In genomic region chr22:26391623-26392022, GRCh38 we compare ENCODE assay signal across 26 cellular contexts. TPM values are rescaled to one million over a fixed set of nuclear protein-coding genes. Genes with fewer than 3 reads are reported as not detected.
DNase-seq lines count a peak whose midpoint lies in the region; ATAC-seq, FAIRE-seq and TF ChIP-seq lines count a peak whose summit lies in the region.
"Had no signal": no experiment of that assay in that cellular context is flagged by ENCODE, and none has a peak within 500 bp of the region (broad histone marks: within the 10 kb centered on the region; RNA-seq: fewer than 3 reads in every experiment).

No MANE protein-coding gene starts in this region.

- H4K91ac ChIP-seq in H9 (ENCODE audit: insufficient read length, low read depth, low read length) (no peak overlapping the region), H1 (replicated peaks; ENCODE audit: insufficient read length, low read length) (no peak overlapping the region)

- H3K4me3 ChIP-seq in H1 (ENCODE audit: extremely low read depth in 1 of 4, insufficient read depth in 2 of 4, low read depth in 3 of 4, low read length in 4 of 4), result no peak overlapping the region
- no peak overlapping the region for H3K4me3 ChIP-seq in neural progenitor cell
- no peak overlapping the region for H3K4me3 ChIP-seq in lower leg skin (ENCODE audit: low read depth, poor library complexity, severe bottlenecking)
- H3K4me3 ChIP-seq: BLaER1 had no signal

- H3K27ac Mint-ChIP-seq in H9 (no peak overlapping the region), neural progenitor cell (no peak overlapping the region), osteocyte (ENCODE audit: unreplicated experiment) (no peak overlapping the region)
- H3K27ac Mint-ChIP-seq: CD14-positive monocyte; CD4-positive, alpha-beta memory T cell; CD4-positive, CD25-positive, alpha-beta regulatory T cell; CD8-positive, alpha-beta memory T cell had no signal

- H3K4ac ChIP-seq in H9 (ENCODE audit: low read depth, low read length) (no peak overlapping the region), H1 (replicated peaks; ENCODE audit: insufficient read length, low read depth, low read length) (no peak overlapping the region)

- no peak for TF ChIP-seq RAD21 in H1 (IDR thresholded peaks at IDR 0.05 in 1 of 2, conservative IDR thresholded peaks at IDR 0.05 in 1 of 2; ENCODE audit: low read depth in 2 of 2, low read length in 2 of 2)

- no peak overlapping the region for H2BK12ac ChIP-seq in H9 (ENCODE audit: insufficient read length, low read depth, low read length)
- H2BK12ac ChIP-seq in H1 (ENCODE audit: low read depth, low read length), result no peak overlapping the region

- no peak for TF ChIP-seq EP300 in H1 (IDR thresholded peaks at IDR 0.05; ENCODE audit: borderline replicate concordance in 1 of 2, low read depth in 2 of 2, low read length in 2 of 2)

- H2AK5ac ChIP-seq in H9 (ENCODE audit: insufficient read length, low read length) (no peak overlapping the region), H1 (ENCODE audit: low read depth, low read length) (no peak overlapping the region)

- H3K4me3 Mint-ChIP-seq in H9 (no peak overlapping the region), neural progenitor cell (no peak overlapping the region), osteocyte (ENCODE audit: unreplicated experiment) (no peak overlapping the region)
- H3K4me3 Mint-ChIP-seq: CD14-positive monocyte; CD4-positive, alpha-beta memory T cell; CD4-positive, CD25-positive, alpha-beta regulatory T cell; CD8-positive, alpha-beta memory T cell had no signal

- H3K4me2 ChIP-seq in H9 (ENCODE audit: insufficient read depth, insufficient read length, low read length) (no peak overlapping the region), H1 (ENCODE audit: insufficient read depth in 1 of 2, low read depth in 2 of 2, low read length in 2 of 2) (no peak overlapping the region), neural progenitor cell (no peak overlapping the region)
- H3K4me2 ChIP-seq: BLaER1 had no signal

- H3K56ac ChIP-seq in H9 (ENCODE audit: insufficient read length, low read depth, low read length), result no peak overlapping the region
- no peak overlapping the region for H3K56ac ChIP-seq in H1 (replicated peaks; ENCODE audit: insufficient read length, low read depth, low read length)

- H3K27ac ChIP-seq in H9 (ENCODE audit: insufficient read length, low read depth, low read length), result no peak overlapping the region
- no peak overlapping the region for H3K27ac ChIP-seq in H1 (ENCODE audit: low read depth, low read length)
- peak overlapping the region; percentile 49 for H3K27ac ChIP-seq in neural progenitor cell
- H3K27ac ChIP-seq: BLaER1 had no signal

- H3K79me2 ChIP-seq in H9 (ENCODE audit: insufficient read depth, low read length) (no peaks in the 10 kb centered on the region), H1 (ENCODE audit: control insufficient read depth in 1 of 2, insufficient read depth in 2 of 2, low read length in 2 of 2) (no peaks in the 10 kb centered on the region), neural progenitor cell (ENCODE audit: low read depth) (no peaks in the 10 kb centered on the region)

- H3K4me1 ChIP-seq in H9 (ENCODE audit: insufficient read depth, low read length) (no peaks in the 10 kb centered on the region), H1 (replicated peaks in 1 of 4; ENCODE audit: control insufficient read depth in 3 of 4, insufficient read depth in 4 of 4, low read length in 3 of 4) (no peaks in the 10 kb centered on the region), neural progenitor cell (peaks cover 36% of the 10 kb centered on the region)
- H3K4me1 ChIP-seq: BE2C, BLaER1 had no signal

- no peak overlapping the region for H3T11ph ChIP-seq in H9 (ENCODE audit: low read length)

- intact Hi-C loops in lower leg skin (cut with DNase I; ENCODE audit: low total_unique reads), result loop anchor here (10.0 kb wide), 1 partner anchor 73 kb away; no protein-coding TSS in a partner anchor

- H2BK20ac ChIP-seq in H9 (ENCODE audit: low read depth, low read length, poor library complexity, severe bottlenecking) (no peak overlapping the region), H1 (ENCODE audit: low read length) (no peak overlapping the region)

- no peak overlapping the region for H2BK120ac ChIP-seq in H9 (ENCODE audit: low read depth, low read length, poor library complexity, severe bottlenecking)
- no peak overlapping the region for H2BK120ac ChIP-seq in H1 (replicated peaks; ENCODE audit: low read depth, low read length)

- H4K20me1 ChIP-seq in H9 (ENCODE audit: control insufficient read depth, insufficient read depth, insufficient read length), result no peaks in the 10 kb centered on the region
- H4K20me1 ChIP-seq in H1 (replicated peaks in 1 of 2; ENCODE audit: control insufficient read depth in 1 of 2, insufficient read depth in 2 of 2, low read length in 2 of 2), result no peaks in the 10 kb centered on the region
- no peaks in the 10 kb centered on the region for H4K20me1 ChIP-seq in neural progenitor cell (ENCODE audit: low read depth)
- H4K20me1 ChIP-seq: BLaER1 had no signal

- no peak for TF ChIP-seq CTCF in H9 (conservative IDR thresholded peaks at IDR 0.05)
- TF ChIP-seq CTCF in H1 (IDR thresholded peaks at IDR 0.05; ENCODE audit: control extremely low read depth in 1 of 3, insufficient read depth in 1 of 3, low read depth in 1 of 3, low read length in 3 of 3), result no peak
- no peak for TF ChIP-seq CTCF in neural progenitor cell (IDR thresholded peaks at IDR 0.05)
- TF ChIP-seq CTCF in osteocyte (IDR thresholded peaks at IDR 0.05), result no peak
- TF ChIP-seq CTCF in lower leg skin (IDR thresholded peaks at IDR 0.05), result no peak

- FAIRE-seq in H1 (lab: Jason Lieb, UNC), result no peak
- FAIRE-seq: A204.1, G401.6, GM12891, GM19239 had no signal

- H3K27me3 Mint-ChIP-seq in H9 (ENCODE audit: low read depth), result no peaks in the 10 kb centered on the region; the same call in 1 of the 2 replicates
- peaks cover under 1% of the 10 kb centered on the region for H3K27me3 Mint-ChIP-seq in neural progenitor cell (ENCODE audit: insufficient read depth, low read depth)
- H3K27me3 Mint-ChIP-seq in osteocyte (ENCODE audit: unreplicated experiment), result peaks cover 59% of the 10 kb centered on the region

- 0 out of 2 replicates have a peak overlapping the region, but pooled peaks have one; percentile 64 for H3K14ac ChIP-seq in H9 (ENCODE audit: insufficient read depth, low read length)
- H3K14ac ChIP-seq in H1 (ENCODE audit: insufficient read length), result no peak overlapping the region

- H3K27me3 ChIP-seq in H9 (ENCODE audit: insufficient read depth, low read length) (no peaks in the 10 kb centered on the region), H1 (replicated peaks in 1 of 4; ENCODE audit: control insufficient read depth in 3 of 4, extremely low read depth in 1 of 4, insufficient read depth in 3 of 4, low read length in 3 of 4) (no peaks in the 10 kb centered on the region), neural progenitor cell (no peaks in the 10 kb centered on the region)
- H3K27me3 ChIP-seq: BE2C, BLaER1 had no signal

- H3K9ac ChIP-seq in H9 (ENCODE audit: extremely low read depth, insufficient read length, low read length) (no peak overlapping the region), H1 (replicated peaks in 1 of 4; ENCODE audit: extremely low read depth in 1 of 4, low read depth in 3 of 4, low read length in 3 of 4) (no peak overlapping the region), neural progenitor cell (no peak overlapping the region)
- H3K9ac ChIP-seq: BLaER1 had no signal

- H2BK5ac ChIP-seq in H9 (ENCODE audit: insufficient read length, low read length), result no peak overlapping the region
- no peak overlapping the region for H2BK5ac ChIP-seq in H1 (ENCODE audit: low read depth, low read length)

- ATAC-seq in HG03175 (IDR thresholded peaks at IDR 0.05; ENCODE audit: unreplicated experiment), result no peak

- H3F3A ChIP-seq in neural progenitor cell (ENCODE audit: low read depth), result peaks cover 28% of the 10 kb centered on the region

- H3K23ac ChIP-seq in H9 (ENCODE audit: insufficient read length, low read depth, low read length) (no peak overlapping the region), H1 (ENCODE audit: insufficient read length) (no peak overlapping the region)

- H3K36me3 Mint-ChIP-seq in H9 (ENCODE audit: insufficient read depth in 1 of 3, low read depth in 3 of 3) (no peaks in the 10 kb centered on the region; a peak in 1 of 7 replicates), neural progenitor cell (no peaks in the 10 kb centered on the region), osteocyte (ENCODE audit: unreplicated experiment) (no peaks in the 10 kb centered on the region)
- H3K36me3 Mint-ChIP-seq: CD14-positive monocyte; CD4-positive, alpha-beta memory T cell; CD4-positive, CD25-positive, alpha-beta regulatory T cell; CD8-positive, alpha-beta memory T cell had no signal

- peak overlapping the region; percentile 74 for H3K18ac ChIP-seq in H9 (ENCODE audit: insufficient read length, low read depth, low read length)
- no peak overlapping the region for H3K18ac ChIP-seq in H1 (ENCODE audit: extremely low read depth, low read length)

- POLR2A ChIA-PET in H1 (lab: Charles Lee; ENCODE audit: partially characterized antibody), result interaction anchor here (1.1 kb wide), 1 partner anchor 90 kb away, joined by 3 read pairs; no protein-coding TSS in a partner anchor

- H4K8ac ChIP-seq in H9 (replicated peaks; ENCODE audit: insufficient read length, low read depth, low read length) (no peak overlapping the region), H1 (ENCODE audit: extremely low read depth, insufficient read depth, low read length) (no peak overlapping the region; the same call in 1 of the 2 replicates)

- H3K9me3 Mint-ChIP-seq in H9 (no peaks in the 10 kb centered on the region; a peak in 2 of 5 replicates), neural progenitor cell (peaks cover 4% of the 10 kb centered on the region), osteocyte (ENCODE audit: unreplicated experiment) (no peaks in the 10 kb centered on the region)
- H3K9me3 Mint-ChIP-seq: CD14-positive monocyte; CD4-positive, alpha-beta memory T cell; CD8-positive, alpha-beta memory T cell had no signal

- CTCF ChIA-PET in H1 (lab: Charles Lee; ENCODE audit: partially characterized antibody), result interaction anchor here (1.1 to 9.3 kb wide), 8 partner anchors 9 to 100 kb away, joined by 3 to 98 read pairs (median 4); no protein-coding TSS in a partner anchor

- no CpG with 5 or more reads among the region's 2 CpGs for WGBS in H9 (ENCODE audit: extremely low coverage, insufficient read length, low lambda C conversion rate)
- 82% methylated on average over 2 of the region's 2 CpGs; no CpG with 5 or more reads in 1 of the 2 experiments for WGBS in H1 (ENCODE audit: extremely low coverage in 1 of 2, insufficient coverage in 1 of 2, insufficient read length in 1 of 2, insufficient replicate concordance in 2 of 2, low coverage in 1 of 2, low lambda C conversion rate in 2 of 2, missing lambda C conversion rate in 1 of 2), 2 experiments
- WGBS in lower leg skin, 2 donors, result 78 to 85% methylated on average over 2 of the region's 2 CpGs

- TF ChIP-seq POLR2A in H1 (IDR thresholded peaks at IDR 0.05; ENCODE audit: control extremely low read depth in 1 of 2, low read depth in 2 of 2, low read length in 2 of 2) (no peak), lower leg skin (IDR thresholded peaks at IDR 0.05) (no peak)

- H3K79me1 ChIP-seq in H9 (ENCODE audit: insufficient read depth, low read depth, low read length, poor library complexity, severe bottlenecking) (no peaks in the 10 kb centered on the region), H1 (ENCODE audit: low read depth, low read length) (no peaks in the 10 kb centered on the region)

- H2BK15ac ChIP-seq in H9 (ENCODE audit: low read depth, low read length), result no peak overlapping the region
- no peak overlapping the region for H2BK15ac ChIP-seq in H1 (ENCODE audit: low read length)

- no peak overlapping the region for H2AFZ ChIP-seq in H9 (ENCODE audit: low read length)
- H2AFZ ChIP-seq in H1 (ENCODE audit: low read length), result no peak overlapping the region
- H2AFZ ChIP-seq in neural progenitor cell (replicated peaks), result no peak overlapping the region

- H3K36me3 ChIP-seq in H1 (ENCODE audit: control insufficient read depth in 2 of 4, insufficient read depth in 4 of 4, low read length in 3 of 4) (no peaks in the 10 kb centered on the region), neural progenitor cell (no peaks in the 10 kb centered on the region)
- H3K36me3 ChIP-seq: BE2C, BLaER1 had no signal

- no peaks in the 10 kb centered on the region for H3K23me2 ChIP-seq in H9 (ENCODE audit: insufficient read length, low read depth, low read length, poor library complexity, severe bottlenecking)
- H3K23me2 ChIP-seq in H1 (ENCODE audit: low read depth, low read length), result no peaks in the 10 kb centered on the region

- H3K9me3 ChIP-seq in H9 (ENCODE audit: control insufficient read depth, low read depth, low read length), result no peaks in the 10 kb centered on the region
- H3K9me3 ChIP-seq in H1 (ENCODE audit: insufficient read depth in 2 of 2, low read depth in 1 of 2, low read length in 1 of 2), result no peaks in the 10 kb centered on the region
- no peaks in the 10 kb centered on the region for H3K9me3 ChIP-seq in neural progenitor cell (ENCODE audit: low read depth)
- H3K9me3 ChIP-seq: BE2C, BLaER1 had no signal

- no peak overlapping the region for H4K5ac ChIP-seq in H9 (ENCODE audit: insufficient read length, low read depth, low read length)
- H4K5ac ChIP-seq in H1 (ENCODE audit: insufficient read length, low read depth, low read length), result no peak overlapping the region

- H3K4me1 Mint-ChIP-seq in H9 (peaks cover 5 to 14% of the 10 kb centered on the region in 2 experiments), neural progenitor cell (peaks cover 34% of the 10 kb centered on the region), osteocyte (ENCODE audit: unreplicated experiment) (peaks cover 4% of the 10 kb centered on the region)
- H3K4me1 Mint-ChIP-seq: CD14-positive monocyte; CD4-positive, alpha-beta memory T cell; CD4-positive, CD25-positive, alpha-beta regulatory T cell; CD8-positive, alpha-beta memory T cell had no signal

- DNase-seq in H9, result no peak
- DNase-seq in H1 (ENCODE audit: low read depth in 1 of 2, low spot score in 2 of 2), result no peak
- DNase-seq in neural progenitor cell (ENCODE audit: low spot score), result peak; percentile 50
- DNase-seq in osteocyte (ENCODE audit: extremely low spot score, unreplicated experiment), result no peak
- no peak for DNase-seq in lower leg skin (ENCODE audit: low spot score in 2 of 2)
- DNase-seq in NCI-H1436 treated with DMSO at 0.1 percent for 48 hours (lab: John Stamatoyannopoulos, UW), result no peak
- DNase-seq: 8988T; ACHN; BE2C; C1 segment of cervical spinal cord; CD4-positive, alpha-beta memory T cell; CD4-positive, CD25-positive, alpha-beta regulatory T cell; CD8-positive, alpha-beta memory T cell; COR-L47; DMS 273 treated with DMSO at 0.1 percent for 48 hours; DMS153; DMS53; DMS79 treated with DMSO at 0.1 percent for 48 hours; GF-D8 had no signal

RNA-seq across cellular contexts. Expression of gene ASPHD2, which starts 37.4 kb away (rescaled TPM):
- total RNA-seq in H9 (2021) (7.1 and 8.5 TPM in 2 replicates), neural progenitor cell (ENCODE audit: low replicate concordance) (9.3 and 12.7 TPM in 2 replicates), osteocyte (4.5 and 4.9 TPM in 2 replicates), lower leg skin (10 to 100 TPM; 18.8 to 31.4 (median 22.2) TPM)
- total RNA-seq in H1 (2021; fragmentation: NEBNext Ultra II Directional; extraction: Animal tissue kit (Norgen Biotek cat#: 25700)), result 11.0 and 11.1 TPM in 2 replicates
- 7.2 and 8.1 TPM in 2 replicates for polyA plus RNA-seq in H1 (2011; rRNA removed)
- polyA plus RNA-seq in H1 (2011; cell fraction: cytosol; rRNA removed), result 6.7 TPM
- polyA plus RNA-seq in H1 (2011; cell fraction: nucleus; rRNA removed), result 7.9 TPM
- 5.3 to 7.6 TPM (median 7.1 TPM) in 4 replicates for polyA plus RNA-seq in H1 (2012, experiment 1 of 2)
- 5.6 TPM for polyA plus RNA-seq in H1 (2012, experiment 2 of 2)
- polyA plus RNA-seq in H1 (2013, experiment 1 of 2), result 8.7 TPM
- 8.7 TPM for polyA plus RNA-seq in H1 (2013, experiment 2 of 2)
- polyA minus RNA-seq in H1 (2011; rRNA and poly(A)+ RNA removed), result 8.7 and 9.2 TPM in 2 replicates
- 6.6 TPM for polyA minus RNA-seq in H1 (2011; cell fraction: cytosol; rRNA and poly(A)+ RNA removed)
- polyA minus RNA-seq in H1 (2011; cell fraction: nucleus; rRNA and poly(A)+ RNA removed), result 7.5 TPM
